Comparison of ENCODE assay signal across 8 cellular contexts in the genomic region with DNA sequence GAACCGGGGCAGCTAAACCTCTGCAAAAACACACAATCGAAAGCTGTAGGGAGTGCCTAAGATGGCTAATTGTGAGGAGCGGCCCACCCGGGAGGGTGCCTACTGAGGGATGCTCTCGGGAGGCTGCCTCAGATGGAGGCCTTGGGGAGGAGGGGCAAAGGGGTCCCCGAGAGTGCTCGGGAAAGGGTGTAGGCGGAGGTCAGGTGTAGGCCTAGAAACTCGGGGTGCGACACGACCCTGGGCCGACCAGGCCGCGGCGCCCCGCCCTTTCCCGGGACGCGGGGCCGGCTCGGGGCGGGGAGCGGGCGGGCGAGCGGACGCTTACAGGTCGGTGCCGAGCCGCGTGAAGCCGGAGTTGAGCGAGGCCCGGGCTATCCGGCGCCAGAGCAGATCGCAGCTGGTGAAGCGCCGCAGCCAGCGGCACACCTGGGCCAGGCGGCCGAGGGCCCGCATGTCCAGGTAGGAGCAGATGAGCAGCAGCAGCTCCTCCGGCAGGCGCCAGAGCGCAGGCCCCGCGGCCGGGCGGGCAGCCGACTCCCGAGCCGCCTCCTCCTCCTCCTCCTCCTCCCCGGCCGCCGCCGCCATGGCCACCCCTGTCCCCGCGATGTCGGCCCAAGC. TPM values are rescaled to one million over a fixed set of nuclear protein-coding genes. Genes with fewer than 3 reads are reported as not detected.
DNase-seq lines count a peak whose midpoint lies in the region; ATAC-seq, FAIRE-seq and TF ChIP-seq lines count a peak whose summit lies in the region.

No MANE protein-coding gene starts in this region.

- H3K27ac ChIP-seq in DOHH2 (ENCODE audit: low read depth, low read length): peak overlapping the region; percentile 82
- H3K27ac ChIP-seq in HUES64 (ENCODE audit: low read depth, low read length): peak overlapping the region; percentile 86
- H3K27ac ChIP-seq in body of pancreas: peak overlapping the region; percentile 90 to 99 (median 96)
- peak overlapping the region; percentile 92 to 93 for H3K27ac ChIP-seq in small intestine (ENCODE audit: low read depth in 1 of 2, low read length in 1 of 2)

- peak; percentile 50 for ATAC-seq in GM21423 (IDR thresholded peaks at IDR 0.05; ENCODE audit: unreplicated experiment)
- ATAC-seq in body of pancreas: peak; percentile 82

- H3K4me1 ChIP-seq in DOHH2 (ENCODE audit: control insufficient read depth, low read length) (peaks cover 48% of the 10 kb centered on the region), HUES64 (ENCODE audit: insufficient read depth, low read length) (peaks cover 26% of the 10 kb centered on the region), body of pancreas (peaks cover 48% of the 10 kb centered on the region), small intestine (ENCODE audit: control insufficient read depth in 2 of 2, insufficient read depth in 1 of 2, low read depth in 1 of 2, low read length in 1 of 2) (peaks cover 2 to 4% of the 10 kb centered on the region in 2 donors)

- DNase-seq in T1000 (lab: John Stamatoyannopoulos, UW) (peak; percentile 47), body of pancreas (peak; percentile 65 to 78 (median 68)), small intestine (peak; percentile 73), SW 1271 (lab: John Stamatoyannopoulos, UW) (no peak)

- peak; percentile 58 to 74 (median 68) for TF ChIP-seq POLR2A in body of pancreas (IDR thresholded peaks at IDR 0.05)

- H3K9me3 ChIP-seq in DOHH2 (ENCODE audit: control insufficient read depth, insufficient read depth, low read length) (no peaks in the 10 kb centered on the region), HUES64 (ENCODE audit: insufficient read depth, low read depth, low read length) (no peaks in the 10 kb centered on the region), body of pancreas (no peaks in the 10 kb centered on the region), iPS-18c (ENCODE audit: control insufficient read depth, insufficient read depth, low read length) (no peaks in the 10 kb centered on the region), small intestine (ENCODE audit: control insufficient read depth, low read depth) (no peaks in the 10 kb centered on the region)

- H3K4me2 ChIP-seq in DOHH2 (ENCODE audit: low read length): peak overlapping the region; percentile 76

- H3K36me3 ChIP-seq in DOHH2 (ENCODE audit: control insufficient read depth, low read length): peaks cover 34% of the 10 kb centered on the region
- H3K36me3 ChIP-seq in HUES64 (ENCODE audit: insufficient read depth, low read length): no peaks in the 10 kb centered on the region
- H3K36me3 ChIP-seq in body of pancreas (replicated peaks in 1 of 2; ENCODE audit: insufficient read depth in 1 of 2, low read depth in 2 of 2): no peaks in the 10 kb centered on the region
- no peaks in the 10 kb centered on the region for H3K36me3 ChIP-seq in small intestine (ENCODE audit: control insufficient read depth in 2 of 2, insufficient read depth in 2 of 2, low read length in 2 of 2)

- peak overlapping the region; percentile 98 for H3K9ac ChIP-seq in HUES64 (ENCODE audit: low read depth, low read length)

- intact Hi-C loops in body of pancreas (cut with DNase I): no loop called here

- no peaks in the 10 kb centered on the region for H3K9me2 ChIP-seq in DOHH2 (replicated peaks; ENCODE audit: control insufficient read depth, low read length)

- H3F3A ChIP-seq in DOHH2 (ENCODE audit: control insufficient read depth, insufficient read depth): peaks cover 10% of the 10 kb centered on the region; the same call in 1 of the 2 replicates

- H4K20me1 ChIP-seq in DOHH2 (ENCODE audit: control insufficient read depth, insufficient read depth, low read depth, low read length): peaks cover 14% of the 10 kb centered on the region; the same call in 1 of the 2 replicates

- H3K79me2 ChIP-seq in DOHH2 (ENCODE audit: control insufficient read depth, low read length): peaks cover 64% of the 10 kb centered on the region

- peak overlapping the region; percentile 95 for H3K4me3 ChIP-seq in DOHH2 (ENCODE audit: low read length)
- peak overlapping the region; percentile 96 for H3K4me3 ChIP-seq in HUES64 (ENCODE audit: low read length)
- H3K4me3 ChIP-seq in body of pancreas: peak overlapping the region; percentile 88 to 89
- H3K4me3 ChIP-seq in iPS-18c (ENCODE audit: insufficient read depth, low read depth, low read length): peak overlapping the region; percentile 86
- peak overlapping the region; percentile 65 to 85 for H3K4me3 ChIP-seq in small intestine (ENCODE audit: low read depth in 1 of 2, low read length in 2 of 2)

- no peak for FAIRE-seq in small intestine (lab: Jason Lieb, UNC)

- no peaks in the 10 kb centered on the region; the same call in 1 of the 2 replicates for H3K27me3 ChIP-seq in DOHH2 (ENCODE audit: control insufficient read depth, low read length)
- H3K27me3 ChIP-seq in HUES64 (ENCODE audit: insufficient read depth, low read length): 0 out of 2 replicates have a peak, but pooled peaks cover 5% of the 10 kb centered on the region
- no peaks in the 10 kb centered on the region for H3K27me3 ChIP-seq in body of pancreas
- H3K27me3 ChIP-seq in small intestine (ENCODE audit: control insufficient read depth in 2 of 2, insufficient read depth in 2 of 2, low read length in 2 of 2): no peaks in the 10 kb centered on the region

- under 1% methylated on average over 60 of the region's 60 CpGs for WGBS in HUES64
- 0 to 1% methylated on average over 19 to 57 of the region's 60 CpGs for WGBS in body of pancreas, 2 donors
- 0% methylated on average over 33 to 60 of the region's 60 CpGs for WGBS in small intestine, 3 donors

- TF ChIP-seq CTCF in DOHH2 (IDR thresholded peaks at IDR 0.05; ENCODE audit: low read depth, low read length, poor library complexity, severe bottlenecking) (no peak), body of pancreas (IDR thresholded peaks at IDR 0.05) (no peak)

RNA-seq across cellular contexts. Expression of a gene that starts 0.8 kb away (rescaled TPM):
- 14.1 TPM for polyA plus RNA-seq in HUES64 (2013, experiment 1 of 2)
- 16.5 TPM for polyA plus RNA-seq in HUES64 (2013, experiment 2 of 2)
- 10 to 100 TPM; 33.5 to 40.5 TPM for total RNA-seq in body of pancreas
- polyA plus RNA-seq in small intestine: 10 to 100 TPM; 27.1 to 37.8 (median 33.0) TPM

Comparison
In these comparisons a context has a peak if more than half of its experiments do, and no peak if none do; other contexts are left out.
1. DNase-seq: peak in T1000 (single experiment), body of pancreas (4 of 4) and small intestine (single experiment); none in SW 1271 (0 of 2).
2. Peak in every context shown above with its lines, with median percentiles within 50 percentile points of each other: H3K27ac ChIP-seq and H3K4me3 ChIP-seq.